In the genomic region with DNA sequence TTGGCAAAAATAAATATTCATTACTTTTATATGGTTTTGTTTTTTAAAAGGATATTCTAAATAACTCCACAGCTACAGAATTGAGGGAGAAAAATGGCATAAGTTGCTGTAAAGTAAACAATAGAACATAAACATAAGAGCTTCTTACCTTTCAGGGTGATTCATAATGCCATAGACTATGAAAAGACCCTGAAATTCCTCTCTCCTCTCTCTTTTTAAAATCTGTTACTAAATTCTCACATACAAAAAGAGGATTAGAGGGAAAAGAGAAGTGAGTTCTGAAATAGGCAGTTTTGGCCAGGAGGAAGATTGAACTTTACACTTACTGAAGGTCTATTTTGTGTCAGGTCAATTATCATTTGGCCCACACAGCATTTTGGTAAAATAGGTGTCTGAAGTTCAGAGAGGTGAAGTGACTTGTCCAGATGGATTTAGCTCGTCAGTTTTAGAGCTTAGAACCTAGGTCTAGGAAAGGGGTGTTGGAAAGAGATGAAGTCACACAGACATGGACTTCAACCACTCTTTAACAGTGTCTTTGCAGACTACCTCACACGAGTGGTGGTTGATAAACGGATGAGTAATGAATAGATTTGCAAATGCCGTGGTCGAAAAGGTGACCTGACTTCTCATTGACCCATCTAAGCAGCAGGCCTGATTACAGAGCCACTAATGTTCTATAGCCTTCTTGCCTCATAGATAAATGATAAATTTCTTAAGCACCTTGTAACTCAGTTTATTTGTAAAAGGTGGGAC, we compare ENCODE assay signal across 13 cellular contexts.
DNase-seq lines count a peak whose midpoint lies in the region; ATAC-seq and TF ChIP-seq lines count a peak whose summit lies in the region.
"Had no signal": no experiment of that assay in that cellular context is flagged by ENCODE, and none has a peak within 500 bp of the region (broad histone marks: within the 10 kb centered on the region; RNA-seq: fewer than 3 reads in every experiment).

No MANE protein-coding gene starts in this region.

- no peak overlapping the region for H3K14ac ChIP-seq in H9 (ENCODE audit: insufficient read depth, low read length)

- H3K27me3 ChIP-seq in H9 (ENCODE audit: insufficient read depth, low read length), result no peaks in the 10 kb centered on the region
- H3K27me3 ChIP-seq in right lobe of liver, result no peaks in the 10 kb centered on the region
- H3K27me3 ChIP-seq: SJCRH30 had no signal

- no peak overlapping the region for H2BK15ac ChIP-seq in H9 (ENCODE audit: low read depth, low read length)

- H3K4me2 ChIP-seq in H9 (ENCODE audit: insufficient read depth, insufficient read length, low read length), result no peak overlapping the region

- H3K23ac ChIP-seq in H9 (ENCODE audit: insufficient read length, low read depth, low read length), result no peak overlapping the region

- intact Hi-C loops in right lobe of liver (cut with DNase I) (no loop called here), posterior cingulate gyrus (cut with DNase I) (no loop called here)

- peak; percentile 73 for ATAC-seq in GM19043 (IDR thresholded peaks at IDR 0.05; ENCODE audit: low read depth, unreplicated experiment)
- peak; percentile 53 for ATAC-seq in HG03280 (IDR thresholded peaks at IDR 0.05; ENCODE audit: unreplicated experiment)
- peak; percentile 78 to 83 (median 79) for ATAC-seq in right lobe of liver
- ATAC-seq: activated CD4-positive, alpha-beta T cell treated with anti-CD3 and anti-CD28 coated beads for 36 hours had no signal

- no peak overlapping the region for H4K8ac ChIP-seq in H9 (replicated peaks; ENCODE audit: insufficient read length, low read depth, low read length)

- no peak overlapping the region for H3T11ph ChIP-seq in H9 (ENCODE audit: low read length)

- POLR2A ChIA-PET in RWPE1 (lab: Yijun Ruan, JAX; ENCODE audit: low non-redundant PET), result no interaction called here

- no peak overlapping the region for H3K56ac ChIP-seq in H9 (ENCODE audit: insufficient read length, low read depth, low read length)

- no peaks in the 10 kb centered on the region for H3K9me3 Mint-ChIP-seq in H9
- H3K9me3 Mint-ChIP-seq: activated naive CD4-positive, alpha-beta T cell treated with anti-CD3 and anti-CD28 coated beads, Interleukin-2, amount 10 ng/mL, durations not matched to agents 7 days and 5 days had no signal

- no peaks in the 10 kb centered on the region for H3K79me1 ChIP-seq in H9 (ENCODE audit: insufficient read depth, low read depth, low read length, poor library complexity, severe bottlenecking)

- H2AFZ ChIP-seq in H9 (ENCODE audit: low read length), result no peak overlapping the region

- H2AK5ac ChIP-seq in H9 (ENCODE audit: insufficient read length, low read length), result no peak overlapping the region

- H3K4ac ChIP-seq in H9 (ENCODE audit: low read depth, low read length), result no peak overlapping the region

- no peak overlapping the region for H3K18ac ChIP-seq in H9 (ENCODE audit: insufficient read length, low read depth, low read length)

- peak overlapping the region in 1 of 3 donors; percentile 3 for H3K4me3 ChIP-seq in right lobe of liver
- H3K4me3 ChIP-seq: SJCRH30 had no signal

- CTCF ChIA-PET in RWPE1 (lab: Yijun Ruan, JAX), result interaction anchor here (2.8 kb wide), 1 partner anchor 112 kb away, joined by 14 read pairs; no protein-coding TSS in a partner anchor

- H3K9ac ChIP-seq in H9 (ENCODE audit: extremely low read depth, insufficient read length, low read length), result no peak overlapping the region

- no peaks in the 10 kb centered on the region for H3K27me3 Mint-ChIP-seq in H9 (ENCODE audit: low read depth)
- H3K27me3 Mint-ChIP-seq: activated CD4-positive, alpha-beta T cell treated with anti-CD3 and anti-CD28 coated beads for 36 hours; activated naive CD4-positive, alpha-beta T cell treated with anti-CD3 and anti-CD28 coated beads, Interleukin-2, amount 10 ng/mL, durations not matched to agents 7 days and 5 days had no signal

- no peak overlapping the region for H3K27ac ChIP-seq in H9 (ENCODE audit: insufficient read length, low read depth, low read length)
- peak overlapping the region; percentile 14 to 57 (median 45) for H3K27ac ChIP-seq in right lobe of liver
- no peak overlapping the region for H3K27ac ChIP-seq in RWPE1
- H3K27ac ChIP-seq: SJCRH30 had no signal

- DNase-seq in H9 (no peak), right lobe of liver (no peak), RWPE1 (ENCODE audit: low spot score) (no peak), posterior cingulate gyrus (no peak), NCI-H510A treated with DMSO at 0.1 percent for 48 hours (lab: John Stamatoyannopoulos, UW) (no peak)
- DNase-seq in activated T-cell treated with anti-CD3 and anti-CD28 coated beads, Interleukin-2, amount 50 U/mL, for 48 hours, result no peak
- DNase-seq: activated CD4-positive, alpha-beta T cell treated with anti-CD3 and anti-CD28 coated beads for 36 hours; activated naive CD4-positive, alpha-beta T cell treated with anti-CD3 and anti-CD28 coated beads, Interleukin-2, amount 10 ng/mL, durations not matched to agents 7 days and 5 days; dermis blood vessel endothelial cell; NCI-H2171; SJCRH30 had no signal

- no peaks in the 10 kb centered on the region for H3K79me2 ChIP-seq in H9 (ENCODE audit: insufficient read depth, low read length)

- no peak overlapping the region for H2BK20ac ChIP-seq in H9 (ENCODE audit: low read depth, low read length, poor library complexity, severe bottlenecking)

- no peak overlapping the region for H4K5ac ChIP-seq in H9 (ENCODE audit: insufficient read length, low read depth, low read length)

- H4K91ac ChIP-seq in H9 (ENCODE audit: insufficient read length, low read depth, low read length), result no peak overlapping the region

- H3K4me1 ChIP-seq in H9 (ENCODE audit: insufficient read depth, low read length) (peaks cover 3% of the 10 kb centered on the region; the same call in 1 of the 2 replicates), right lobe of liver (peaks cover 0 to 34% (median 13%) of the 10 kb centered on the region in 4 donors)
- H3K4me1 ChIP-seq: SJCRH30 had no signal

- no CpG with 5 or more reads among the region's 5 CpGs for WGBS in H9 (ENCODE audit: extremely low coverage, insufficient read length, low lambda C conversion rate)
- 17% methylated on average over 5 of the region's 5 CpGs for WGBS in right lobe of liver (ENCODE audit: insufficient coverage, low coverage, low lambda C conversion rate, missing lambda C conversion rate)

- no peak overlapping the region for H3K4me3 Mint-ChIP-seq in H9
- H3K4me3 Mint-ChIP-seq: activated CD4-positive, alpha-beta T cell treated with anti-CD3 and anti-CD28 coated beads for 36 hours; activated naive CD4-positive, alpha-beta T cell treated with anti-CD3 and anti-CD28 coated beads, Interleukin-2, amount 10 ng/mL, durations not matched to agents 7 days and 5 days had no signal

- TF ChIP-seq CTCF in H9 (conservative IDR thresholded peaks at IDR 0.05) (no peak), right lobe of liver (IDR thresholded peaks at IDR 0.05) (no peak), RWPE1 (conservative IDR thresholded peaks at IDR 0.05; ENCODE audit: low read depth) (no peak)

- H2BK5ac ChIP-seq in H9 (ENCODE audit: insufficient read length, low read length), result no peak overlapping the region

- H2BK12ac ChIP-seq in H9 (ENCODE audit: insufficient read length, low read depth, low read length), result no peak overlapping the region

- H2BK120ac ChIP-seq in H9 (ENCODE audit: low read depth, low read length, poor library complexity, severe bottlenecking), result no peak overlapping the region

- peaks cover 0 to 4% (median 2%) of the 10 kb centered on the region in 3 experiments; a peak in 2 of 7 replicates for H3K36me3 Mint-ChIP-seq in H9 (ENCODE audit: insufficient read depth in 1 of 3, low read depth in 3 of 3)
- H3K36me3 Mint-ChIP-seq: activated naive CD4-positive, alpha-beta T cell treated with anti-CD3 and anti-CD28 coated beads, Interleukin-2, amount 10 ng/mL, durations not matched to agents 7 days and 5 days had no signal

- H4K20me1 ChIP-seq in H9 (ENCODE audit: control insufficient read depth, insufficient read depth, insufficient read length), result no peaks in the 10 kb centered on the region

- peaks cover 12 to 14% of the 10 kb centered on the region in 2 experiments for H3K4me1 Mint-ChIP-seq in H9
- H3K4me1 Mint-ChIP-seq: activated CD4-positive, alpha-beta T cell treated with anti-CD3 and anti-CD28 coated beads for 36 hours; activated naive CD4-positive, alpha-beta T cell treated with anti-CD3 and anti-CD28 coated beads, Interleukin-2, amount 10 ng/mL, durations not matched to agents 7 days and 5 days had no signal

- no peak for TF ChIP-seq POLR2A in right lobe of liver (IDR thresholded peaks at IDR 0.05)

- H3K23me2 ChIP-seq in H9 (ENCODE audit: insufficient read length, low read depth, low read length, poor library complexity, severe bottlenecking), result no peaks in the 10 kb centered on the region

- H3K36me3 ChIP-seq in right lobe of liver, result no peaks in the 10 kb centered on the region
- H3K36me3 ChIP-seq: SJCRH30 had no signal

- no peaks in the 10 kb centered on the region for H3K9me3 ChIP-seq in H9 (ENCODE audit: control insufficient read depth, low read depth, low read length)
- no peaks in the 10 kb centered on the region for H3K9me3 ChIP-seq in right lobe of liver
- H3K9me3 ChIP-seq: SJCRH30 had no signal

- peak overlapping the region in 2 of 3 experiments; percentile 30 to 69; a peak in 4 of 7 replicates for H3K27ac Mint-ChIP-seq in H9
- H3K27ac Mint-ChIP-seq: activated CD4-positive, alpha-beta T cell treated with anti-CD3 and anti-CD28 coated beads for 36 hours; activated naive CD4-positive, alpha-beta T cell treated with anti-CD3 and anti-CD28 coated beads, Interleukin-2, amount 10 ng/mL, durations not matched to agents 7 days and 5 days had no signal

Comparison
In these comparisons a context has a peak if more than half of its experiments do, and no peak if none do; other contexts are left out.
1. H3K27ac ChIP-seq: peak in right lobe of liver (3 of 3); none in H9 (single experiment) and RWPE1 (single experiment).
2. Peak in every context shown above with its lines, with median percentiles within 50 percentile points of each other: ATAC-seq.